30 cellular contexts compared by ENCODE assay signal in the genomic region with DNA sequence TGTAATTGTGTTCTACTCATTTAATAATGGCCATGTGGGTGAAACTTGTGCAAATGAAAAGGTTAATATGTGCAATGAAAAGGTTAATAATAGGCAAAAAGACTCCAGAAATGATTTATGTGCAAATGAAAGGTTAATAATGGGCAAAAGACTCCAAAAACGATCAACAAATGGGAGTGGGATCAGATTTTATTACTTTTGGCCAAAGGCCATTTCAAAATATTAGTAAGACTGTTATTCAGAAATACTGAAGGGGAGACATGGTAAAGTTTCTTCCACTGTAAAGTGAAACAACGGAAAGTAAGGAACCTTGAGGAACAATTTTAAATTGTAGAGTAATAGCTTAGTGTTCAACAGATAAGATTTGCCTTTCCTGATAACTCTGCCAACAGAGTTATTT.
"Had no signal": no experiment of that assay in that cellular context is flagged by ENCODE, and none has a peak within 500 bp of the region (broad histone marks: within the 10 kb centered on the region; RNA-seq: fewer than 3 reads in every experiment).

No MANE protein-coding gene starts in this region.

- H3K4me2 ChIP-seq: KMS-11, SK-N-SH had no signal

- H3K27me3 Mint-ChIP-seq: activated B cell treated with CpG ODN at 0.5 μM for 24 hours; activated CD4-positive, alpha-beta memory T cell treated with anti-CD3 and anti-CD28 coated beads for 36 hours; activated CD4-positive, alpha-beta T cell treated with anti-CD3 and anti-CD28 coated beads, Interleukin-2, amount 10 ng/mL, durations not matched to agents 7 days and 5 days; activated naive CD4-positive, alpha-beta T cell treated with anti-CD3 and anti-CD28 coated beads, Interleukin-2, amount 10 ng/mL, durations not matched to agents 7 days and 5 days; activated naive CD8-positive, alpha-beta T cell treated with anti-CD3 and anti-CD28 coated beads for 36 hours; activated T-helper 17 cell treated with anti-CD3 and anti-CD28 coated beads, Interleukin-2, amount 50 U/mL, for 72 hours; T-helper 17 cell had no signal

- H3K27ac Mint-ChIP-seq: activated B cell treated with CpG ODN at 0.5 μM for 24 hours; activated CD4-positive, alpha-beta memory T cell treated with anti-CD3 and anti-CD28 coated beads for 36 hours; activated CD4-positive, alpha-beta T cell treated with anti-CD3 and anti-CD28 coated beads, Interleukin-2, amount 10 ng/mL, durations not matched to agents 7 days and 5 days; activated naive CD4-positive, alpha-beta T cell treated with anti-CD3 and anti-CD28 coated beads, Interleukin-2, amount 10 ng/mL, durations not matched to agents 7 days and 5 days; activated naive CD8-positive, alpha-beta T cell treated with anti-CD3 and anti-CD28 coated beads for 36 hours; activated T-helper 17 cell treated with anti-CD3 and anti-CD28 coated beads, Interleukin-2, amount 50 U/mL, for 72 hours; T-helper 17 cell had no signal

- H3K36me3 ChIP-seq: breast epithelium, Peyer's patch had no signal

- H3K4me3 Mint-ChIP-seq: activated B cell treated with CpG ODN at 0.5 μM for 24 hours; activated CD4-positive, alpha-beta memory T cell treated with anti-CD3 and anti-CD28 coated beads for 36 hours; activated CD4-positive, alpha-beta T cell treated with anti-CD3 and anti-CD28 coated beads, Interleukin-2, amount 10 ng/mL, durations not matched to agents 7 days and 5 days; activated naive CD4-positive, alpha-beta T cell treated with anti-CD3 and anti-CD28 coated beads, Interleukin-2, amount 10 ng/mL, durations not matched to agents 7 days and 5 days; activated naive CD8-positive, alpha-beta T cell treated with anti-CD3 and anti-CD28 coated beads for 36 hours; activated T-helper 17 cell treated with anti-CD3 and anti-CD28 coated beads, Interleukin-2, amount 50 U/mL, for 72 hours; T-helper 17 cell had no signal

- H3K9ac ChIP-seq: KMS-11, SK-N-SH had no signal

- H3K4me3 ChIP-seq: breast epithelium, Peyer's patch, SJCRH30 had no signal

- DNase-seq: activated B cell treated with CpG ODN at 0.5 μM for 24 hours; activated CD4-positive, alpha-beta memory T cell treated with anti-CD3 and anti-CD28 coated beads for 36 hours; activated CD4-positive, alpha-beta T cell treated with anti-CD3 and anti-CD28 coated beads for 1 hour; activated CD4-positive, alpha-beta T cell treated with anti-CD3 and anti-CD28 coated beads, Interleukin-2, amount 10 ng/mL, durations not matched to agents 7 days and 5 days; activated CD8-positive, alpha-beta memory T cell treated with anti-CD3 and anti-CD28 coated beads for 24 hours; activated gamma-delta T cell treated with Interleukin-2 at 50 U/mL for 16 hours; activated naive CD4-positive, alpha-beta T cell treated with anti-CD3 and anti-CD28 coated beads, Interleukin-2, amount 10 ng/mL, durations not matched to agents 7 days and 5 days; activated naive CD8-positive, alpha-beta T cell treated with anti-CD3 and anti-CD28 coated beads for 36 hours; activated T-cell treated with anti-CD3 and anti-CD28 coated beads, Interleukin-2, amount 50 U/mL, for 48 hours; caudate nucleus; MV-4-11; NCI-H1092 treated with DMSO at 0.1 percent for 48 hours; NCI-H1417 treated with DMSO at 0.1 percent for 48 hours; NCI-H1694; NCI-H2029 treated with DMSO at 0.1 percent for 48 hours; NCI-H345; NCI-H510A; NCI-H526 treated with DMSO at 0.1 percent for 48 hours; NK-92 treated with Interleukin-12 subunit alpha and Interleukin-12 subunit beta, amount 100 ng/mL, for 24 hours; OCI-M1; Peyer's patch; Right ventricle myocardium superior; SJCRH30; SK-N-SH; T-helper 17 cell; T-helper 9 cell had no signal

- H3K4me1 ChIP-seq: breast epithelium, Peyer's patch had no signal

- H3K36me3 Mint-ChIP-seq: activated CD4-positive, alpha-beta memory T cell treated with anti-CD3 and anti-CD28 coated beads for 36 hours; activated naive CD4-positive, alpha-beta T cell treated with anti-CD3 and anti-CD28 coated beads, Interleukin-2, amount 10 ng/mL, durations not matched to agents 7 days and 5 days; activated naive CD8-positive, alpha-beta T cell treated with anti-CD3 and anti-CD28 coated beads for 36 hours had no signal

- H3K27me3 ChIP-seq: breast epithelium, Peyer's patch, SJCRH30 had no signal

- ATAC-seq: activated T-helper 17 cell treated with anti-CD3 and anti-CD28 coated beads, Interleukin-2, amount 50 U/mL, for 72 hours; T-helper 17 cell had no signal

- H3K9me3 ChIP-seq: breast epithelium, Peyer's patch, SJCRH30, SK-N-SH had no signal

- H3K9me3 Mint-ChIP-seq: activated B cell treated with CpG ODN at 0.5 μM for 24 hours; activated CD4-positive, alpha-beta memory T cell treated with anti-CD3 and anti-CD28 coated beads for 36 hours; activated CD4-positive, alpha-beta T cell treated with anti-CD3 and anti-CD28 coated beads, Interleukin-2, amount 10 ng/mL, durations not matched to agents 7 days and 5 days; activated naive CD4-positive, alpha-beta T cell treated with anti-CD3 and anti-CD28 coated beads, Interleukin-2, amount 10 ng/mL, durations not matched to agents 7 days and 5 days; activated naive CD8-positive, alpha-beta T cell treated with anti-CD3 and anti-CD28 coated beads for 36 hours; activated T-helper 17 cell treated with anti-CD3 and anti-CD28 coated beads, Interleukin-2, amount 50 U/mL, for 72 hours had no signal

- H3K27ac ChIP-seq: breast epithelium, KMS-11, Peyer's patch, RWPE1, SJCRH30 had no signal
